8 cellular contexts compared by ENCODE assay signal in genomic region chr19:19732579-19733501, GRCh38. TPM values are rescaled to one million over a fixed set of nuclear protein-coding genes. Genes with fewer than 3 reads are reported as not detected.
A peak's percentile ranks its signal among the peaks of the same experiment; 100 is the strongest.
DNase-seq lines count a peak whose midpoint lies in the region; ATAC-seq and TF ChIP-seq lines count a peak whose summit lies in the region.

ZNF14 (minus strand) TSS chr19:19733112; CDS start chr19:19732958, 154 bp downstream.

- no peak for TF ChIP-seq CTCF in colonic mucosa (IDR thresholded peaks at IDR 0.05)

- peak; percentile 90 to 93 for DNase-seq in AML-193 (lab: John Stamatoyannopoulos, UW)
- DNase-seq in NCI-H446 (lab: John Stamatoyannopoulos, UW): peak; percentile 90 to 95
- peak; percentile 88 to 93 for DNase-seq in activated CD4-positive, alpha-beta T cell treated with anti-CD3 and anti-CD28 coated beads for 4 hours
- peak; percentile 97 for DNase-seq in colonic mucosa
- DNase-seq in stimulated activated CD4-positive, alpha-beta T cell treated with anti-CD3 and anti-CD28 coated beads, Interleukin-1b, Interleukin-23, amount 100 ng/mL, for 24 hours (ENCODE audit: low read depth in 4 of 4, low spot score in 1 of 4): peak; percentile 72 to 90 (median 82)

- no peaks in the 10 kb centered on the region for H3K36me3 ChIP-seq in colonic mucosa

- no peaks in the 10 kb centered on the region for H3K27me3 ChIP-seq in colonic mucosa
- no peaks in the 10 kb centered on the region for H3K27me3 ChIP-seq in layer of hippocampus (ENCODE audit: control insufficient read depth, insufficient read depth, low read length)

- peak within 1 kb of the TSS; percentile 98 for H3K4me3 ChIP-seq in colonic mucosa

- H3K4me1 ChIP-seq in colonic mucosa: no peaks in the 10 kb centered on the region

- H3K9me3 ChIP-seq in colonic mucosa: no peaks in the 10 kb centered on the region

- intact Hi-C loops in colonic mucosa (cut with DNase I): loop anchor here (5.0 kb wide), 2 partner anchors 44 to 66 kb away; partner anchors contain the start of gene ZNF101

- ATAC-seq in GM19025 (IDR thresholded peaks at IDR 0.05; ENCODE audit: low read depth, unreplicated experiment) (peak; percentile 100), HG03280 (IDR thresholded peaks at IDR 0.05; ENCODE audit: unreplicated experiment) (peak; percentile 99)

- H3K9ac ChIP-seq in colonic mucosa (ENCODE audit: low read depth in 2 of 2, low read length in 2 of 2): peak within 1 kb of the TSS; percentile 60 to 69

- H3K27ac ChIP-seq in colonic mucosa: peak within 1 kb of the TSS; percentile 74
- peak within 1 kb of the TSS; percentile 24 for H3K27ac ChIP-seq in layer of hippocampus (ENCODE audit: low read depth, low read length)

RNA-seq across cellular contexts. Expression of gene ZNF14, which starts in this region (rescaled TPM):
- 1 to 10 TPM; 2.6 to 4.8 TPM for total RNA-seq in colonic mucosa

Comparison
In these comparisons a context has a peak if more than half of its experiments do, and no peak if none do; other contexts are left out.
1. Peak in every context shown above with its lines: DNase-seq, ATAC-seq, H3K4me3 ChIP-seq and H3K27ac ChIP-seq.